ENCODE assay signal across 8 cellular contexts in the genomic region with DNA sequence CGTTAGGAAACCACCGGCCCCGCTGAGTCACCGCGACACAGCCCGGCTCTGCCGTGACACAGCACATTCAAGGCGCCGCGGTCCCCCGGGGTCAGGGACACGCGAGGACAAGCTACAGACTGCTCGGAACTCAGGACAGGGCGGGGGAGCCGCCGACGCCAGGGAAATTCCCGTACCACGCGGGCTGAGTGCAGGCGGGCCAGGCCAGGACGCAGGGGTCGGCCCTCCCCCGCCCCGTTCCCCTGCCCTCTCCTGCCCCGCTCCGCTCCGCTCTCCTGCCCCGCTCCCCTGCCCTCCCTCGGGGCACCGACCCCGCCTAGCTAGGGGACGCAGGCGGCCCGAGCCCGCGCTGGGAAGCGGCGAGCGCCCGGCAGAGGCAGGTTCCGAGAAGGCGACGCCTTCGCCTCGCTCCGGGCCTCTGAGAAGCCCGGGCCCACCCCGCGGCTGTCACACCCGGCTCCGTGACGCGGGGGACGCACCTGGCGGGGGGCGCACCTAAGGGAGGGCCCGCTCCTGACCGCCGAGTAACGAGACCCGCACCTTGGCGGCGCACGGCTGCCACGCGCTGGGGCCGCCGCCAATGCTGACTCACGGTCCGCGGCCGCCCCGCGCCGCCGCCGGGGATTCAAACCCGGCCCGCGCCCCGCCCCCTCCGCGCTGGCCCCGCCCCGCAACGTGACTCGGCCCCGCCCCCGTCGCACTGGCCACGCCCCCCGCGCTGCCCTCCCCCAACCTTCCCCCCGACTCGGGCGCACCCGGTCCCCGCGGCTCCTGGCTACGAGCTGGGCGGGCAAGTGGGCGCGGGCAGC. TPM values are rescaled to one million over a fixed set of nuclear protein-coding genes. Genes with fewer than 3 reads are reported as not detected.
DNase-seq lines count a peak whose midpoint lies in the region; ATAC-seq and TF ChIP-seq lines count a peak whose summit lies in the region.

No MANE protein-coding gene starts in this region.

- H3K4me1 ChIP-seq in CD4-positive, alpha-beta memory T cell (ENCODE audit: insufficient read depth, low read length): peaks cover 17% of the 10 kb centered on the region
- peaks cover 8 to 9% of the 10 kb centered on the region in 2 donors for H3K4me1 ChIP-seq in duodenal mucosa (ENCODE audit: control insufficient read depth in 1 of 2, insufficient read depth in 2 of 2, low read length in 2 of 2)
- H3K4me1 ChIP-seq in lung (ENCODE audit: control insufficient read depth in 2 of 2, insufficient read depth in 2 of 2, low read length in 2 of 2): peaks cover 0 to 6% of the 10 kb centered on the region in 2 donors

- ATAC-seq in GM21723 (IDR thresholded peaks at IDR 0.05; ENCODE audit: unreplicated experiment) (peak; percentile 52), lung (ENCODE audit: insufficient read depth, low FRiP score) (peak; percentile 88)

- peaks cover 7% of the 10 kb centered on the region for H3K36me3 ChIP-seq in CD4-positive, alpha-beta memory T cell (ENCODE audit: insufficient read depth, low read length)
- peaks cover 0 to 25% of the 10 kb centered on the region in 2 donors for H3K36me3 ChIP-seq in duodenal mucosa (ENCODE audit: control insufficient read depth in 1 of 2, insufficient read depth in 2 of 2, low read length in 2 of 2)
- peaks cover 4 to 34% of the 10 kb centered on the region in 2 donors for H3K36me3 ChIP-seq in lung (ENCODE audit: control insufficient read depth in 2 of 2, insufficient read depth in 2 of 2, low read length in 2 of 2)

- peak overlapping the region; percentile 19 for H3K27ac ChIP-seq in CD4-positive, alpha-beta memory T cell (ENCODE audit: low read depth, low read length)
- H3K27ac ChIP-seq in duodenal mucosa (ENCODE audit: low read depth, low read length) (no peak overlapping the region), lung (ENCODE audit: low read depth in 1 of 2, low read length in 1 of 2) (peak overlapping the region; percentile 78 to 97)

- WGBS in lung, 2 donors: 2% methylated on average over 47 to 105 of the region's 105 CpGs

- peak overlapping the region in 1 of 2 donors; percentile 32 for H3K4me3 ChIP-seq in CD4-positive, alpha-beta memory T cell (ENCODE audit: low read length in 2 of 2)
- H3K4me3 ChIP-seq in duodenal mucosa (ENCODE audit: low read depth in 1 of 2, low read length in 2 of 2) (peak overlapping the region; percentile 52 to 62), lung (peak overlapping the region; percentile 57)

- CTCF ChIA-PET in CD4-positive, alpha-beta memory T cell (lab: Charles Lee; ENCODE audit: partially characterized antibody): interaction anchor here (1.2 to 1.8 kb wide), 3 partner anchors 10 to 23 kb away, joined by 3 to 5 read pairs (median 4); no protein-coding TSS in a partner anchor

- H3K36me3 Mint-ChIP-seq in CD4-positive, alpha-beta memory T cell: peaks cover 6 to 24% of the 10 kb centered on the region in 2 donors

- POLR2A ChIA-PET in CD4-positive, alpha-beta memory T cell (lab: Charles Lee; ENCODE audit: partially characterized antibody): interaction anchor here (0.7 to 1.3 kb wide), 8 partner anchors 11 to 403 kb away, joined by 3 to 5 read pairs (median 3); partner anchors contain the start of genes NUBP2, SPSB3 and UQCC4

- no peak overlapping the region for H3K9ac ChIP-seq in duodenal mucosa (ENCODE audit: low read depth in 1 of 2, low read length in 2 of 2)

- no peaks in the 10 kb centered on the region for H3K27me3 ChIP-seq in CD4-positive, alpha-beta memory T cell (ENCODE audit: insufficient read depth, low read length)
- no peaks in the 10 kb centered on the region for H3K27me3 ChIP-seq in duodenal mucosa (ENCODE audit: control insufficient read depth in 1 of 2, insufficient read depth in 2 of 2, low read length in 2 of 2)
- H3K27me3 ChIP-seq in lung (ENCODE audit: control insufficient read depth, insufficient read depth): no peaks in the 10 kb centered on the region

- peak overlapping the region in 7 of 8 donors; percentile 28 to 71 (median 63) for H3K4me3 Mint-ChIP-seq in CD4-positive, alpha-beta memory T cell

- no peaks in the 10 kb centered on the region for H3K9me3 Mint-ChIP-seq in CD4-positive, alpha-beta memory T cell

- TF ChIP-seq CTCF in lung (IDR thresholded peaks at IDR 0.05; ENCODE audit: control extremely low read depth, extremely low read depth): no peak

- no peaks in the 10 kb centered on the region for H3K9me3 ChIP-seq in CD4-positive, alpha-beta memory T cell (ENCODE audit: control insufficient read depth in 1 of 2, low read length in 2 of 2)
- H3K9me3 ChIP-seq in duodenal mucosa (ENCODE audit: control insufficient read depth in 1 of 2, low read length in 2 of 2) (no peaks in the 10 kb centered on the region), lung (ENCODE audit: control insufficient read depth in 2 of 2, insufficient read depth in 1 of 2, low read length in 1 of 2) (no peaks in the 10 kb centered on the region)

- peaks cover 8 to 20% (median 11%) of the 10 kb centered on the region in 4 donors for H3K4me1 Mint-ChIP-seq in CD4-positive, alpha-beta memory T cell

- H3K27ac Mint-ChIP-seq in CD4-positive, alpha-beta memory T cell: peak overlapping the region in 5 of 7 donors; percentile 34 to 87 (median 80)

- H3K27me3 Mint-ChIP-seq in CD4-positive, alpha-beta memory T cell: no peaks in the 10 kb centered on the region

- DNase-seq in CD4-positive, alpha-beta memory T cell: peak; percentile 52 to 84 (median 57)
- DNase-seq in NCI-H2227 (lab: John Stamatoyannopoulos, UW; ENCODE audit: unreplicated experiment): peak; percentile 78
- DNase-seq in activated CD4-positive, alpha-beta T cell treated with anti-CD3 and anti-CD28 coated beads, Interleukin-2, amount 50 U/mL, for 4 hours: peak; percentile 56 to 62
- DNase-seq in lung (ENCODE audit: low spot score): peak; percentile 65
- DNase-seq in stimulated activated CD4-positive, alpha-beta T cell treated with anti-CD3 and anti-CD28 coated beads, TNF-alpha, amount 100 ng/mL, for 24 hours (ENCODE audit: low read depth in 3 of 3): peak; percentile 54 to 73 (median 69)
- no peak for DNase-seq in OCI-M2 (lab: John Stamatoyannopoulos, UW; ENCODE audit: unreplicated experiment)

- intact Hi-C loops in CD4-positive, alpha-beta memory T cell (cut with micrococcal nuclease): no loop called here

RNA-seq across cellular contexts. Expression of gene GNPTG, which starts 27.5 kb away (rescaled TPM):
- total RNA-seq in CD4-positive, alpha-beta memory T cell: 10 to 100 TPM; 58.7 to 61.5 TPM
- polyA plus RNA-seq in CD4-positive, alpha-beta memory T cell: 10 to 100 TPM; 51.8 to 53.7 TPM
- 10 to 100 TPM; 34.8 to 80.1 TPM for total RNA-seq in lung
- polyA plus RNA-seq in lung: 10 to 100 TPM; 75.5 to 92.7 TPM

RNA-seq across cellular contexts. Expression of gene TSR3, which starts 27.6 kb away (rescaled TPM):
- total RNA-seq in CD4-positive, alpha-beta memory T cell: 10 to 100 TPM; 38.1 to 40.3 TPM
- polyA plus RNA-seq in CD4-positive, alpha-beta memory T cell: 100 to 1,000 TPM in 1 of 2 donors, 10 to 100 TPM in 1; 99.0 to 116 TPM
- total RNA-seq in lung: 10 to 100 TPM; 32.5 to 66.4 TPM
- 10 to 100 TPM; 54.7 to 58.5 TPM for polyA plus RNA-seq in lung

RNA-seq across cellular contexts. Expression of gene UNKL, which starts 35.2 kb away (rescaled TPM):
- 100 to 1,000 TPM; 110 to 122 TPM for total RNA-seq in CD4-positive, alpha-beta memory T cell
- 1 to 10 TPM; 1.3 to 9.1 TPM for polyA plus RNA-seq in CD4-positive, alpha-beta memory T cell
- total RNA-seq in lung: 10 to 100 TPM; 21.8 to 31.2 TPM
- polyA plus RNA-seq in lung: 10 to 100 TPM in 1 of 2 donors, 1 to 10 TPM in 1; 7.9 to 11.9 TPM

RNA-seq across cellular contexts. Expression of gene UQCC4, which starts 41.3 kb away (rescaled TPM):
- total RNA-seq in CD4-positive, alpha-beta memory T cell: 1 to 10 TPM; 7.8 to 9.2 TPM
- polyA plus RNA-seq in CD4-positive, alpha-beta memory T cell: 10 to 100 TPM; 33.2 to 44.1 TPM
- 10 to 100 TPM in 1 of 2 donors, 1 to 10 TPM in 1; 6.4 to 12.8 TPM for total RNA-seq in lung
- polyA plus RNA-seq in lung: 10 to 100 TPM; 12.2 to 30.6 TPM

RNA-seq across cellular contexts. Expression of gene BAIAP3, which starts 45.8 kb away (rescaled TPM):
- total RNA-seq in CD4-positive, alpha-beta memory T cell: 10 to 100 TPM; 18.3 to 19.7 TPM
- polyA plus RNA-seq in CD4-positive, alpha-beta memory T cell: 1 to 10 TPM; 1.0 to 6.7 TPM
- total RNA-seq in lung: 10 to 100 TPM; 15.9 to 46.6 TPM
- polyA plus RNA-seq in lung: 1 to 10 TPM; 4.5 to 7.9 TPM
